Comparison of ENCODE assay signal across 1 cellular context in genomic region chr7:138158739-138159528, GRCh38.
A peak's percentile ranks its signal among the peaks of the same experiment; 100 is the strongest.
TF ChIP-seq lines count a peak whose summit lies in the region.

No MANE protein-coding gene starts in this region.

TF ChIP-seq in HepG2, 621 proteins besides CTCF, POLR2A, EP300 and RAD21 (continued from another document and continues in another):
- TF ChIP-seq FOXP4 (CRISPR knock-in tag; IDR thresholded peaks at IDR 0.05) (peak; percentile 82), FOXJ3 (CRISPR knock-in tag; IDR thresholded peaks at IDR 0.05; ENCODE audit: borderline replicate concordance) (peak; percentile 73; the same call in 1 of the 2 replicates), PRDM15 (CRISPR knock-in tag; IDR thresholded peaks at IDR 0.05) (no peak), ZKSCAN1 (IDR thresholded peaks at IDR 0.05; ENCODE audit: low read length) (no peak), CEBPG (CRISPR knock-in tag; IDR thresholded peaks at IDR 0.05) (peak; percentile 54), ZNF556 (CRISPR knock-in tag; IDR thresholded peaks at IDR 0.05; ENCODE audit: borderline replicate concordance) (peak; percentile 30; the same call in 1 of the 2 replicates), ATF2 (CRISPR knock-in tag; IDR thresholded peaks at IDR 0.05) (no peak), RCOR2 (CRISPR knock-in tag; IDR thresholded peaks at IDR 0.05) (peak; percentile 79; the same call in 1 of the 2 replicates), ATAD3A (CRISPR knock-in tag; IDR thresholded peaks at IDR 0.05) (no peak), ZNF17 (CRISPR knock-in tag; IDR thresholded peaks at IDR 0.05) (no peak), SRSF1 (optimal IDR thresholded peaks at IDR 0.05; ENCODE audit: low read depth, low read length) (no peak), ATF4 (CRISPR knock-in tag; IDR thresholded peaks at IDR 0.05) (no peak), RARA (CRISPR knock-in tag; IDR thresholded peaks at IDR 0.05) (peak; percentile 74), CREB3 (CRISPR knock-in tag; IDR thresholded peaks at IDR 0.05) (no peak), CBX5 (CRISPR knock-in tag; IDR thresholded peaks at IDR 0.05; ENCODE audit: borderline replicate concordance) (no peak), BCL6 (CRISPR knock-in tag; IDR thresholded peaks at IDR 0.05) (peak; percentile 71), HIC2 (CRISPR knock-in tag; IDR thresholded peaks at IDR 0.05; ENCODE audit: low read depth) (peak; percentile 35; the same call in 1 of the 2 replicates), ZNF7 (CRISPR knock-in tag; IDR thresholded peaks at IDR 0.05) (no peak), ZNF496 (CRISPR knock-in tag; IDR thresholded peaks at IDR 0.05; ENCODE audit: insufficient replicate concordance) (no peak), HOMEZ (CRISPR knock-in tag; IDR thresholded peaks at IDR 0.05; ENCODE audit: low read depth) (peak; percentile 92; the same call in 1 of the 2 replicates), SOX6 (IDR thresholded peaks at IDR 0.05) (no peak), SOX6 (CRISPR knock-in tag; IDR thresholded peaks at IDR 0.05) (peak; percentile 91), POGZ (CRISPR knock-in tag; IDR thresholded peaks at IDR 0.05) (peak; percentile 53), ZNF326 (CRISPR knock-in tag; IDR thresholded peaks at IDR 0.05; ENCODE audit: borderline replicate concordance) (no peak), ZNF775 (CRISPR knock-in tag; IDR thresholded peaks at IDR 0.05; ENCODE audit: borderline replicate concordance) (no peak), BORCS8-MEF2B (CRISPR knock-in tag; IDR thresholded peaks at IDR 0.05) (no peak), ELF3 (CRISPR knock-in tag; IDR thresholded peaks at IDR 0.05) (peak; percentile 72), ZBTB25 (CRISPR knock-in tag; IDR thresholded peaks at IDR 0.05) (0 out of 2 replicates have a peak, but pooled peaks have one; percentile 44), ZNF776 (CRISPR knock-in tag; IDR thresholded peaks at IDR 0.05) (no peak), ZFP36L1 (CRISPR knock-in tag; IDR thresholded peaks at IDR 0.05) (no peak), NFYB (CRISPR knock-in tag; IDR thresholded peaks at IDR 0.05) (no peak), MAFF (IDR thresholded peaks at IDR 0.05; ENCODE audit: low read depth, low read length) (peak; percentile 1; the same call in 1 of the 2 replicates), CENPX (CRISPR knock-in tag; IDR thresholded peaks at IDR 0.05) (no peak), RBFOX2 (IDR thresholded peaks at IDR 0.05; ENCODE audit: low read depth, low read length) (peak; percentile 67), CREBL2 (CRISPR knock-in tag; IDR thresholded peaks at IDR 0.05; ENCODE audit: borderline replicate concordance) (no peak), PTBP1 (IDR thresholded peaks at IDR 0.05; ENCODE audit: low read depth, low read length, poor library complexity, severe bottlenecking) (no peak), CENPT (CRISPR knock-in tag; IDR thresholded peaks at IDR 0.05; ENCODE audit: low read depth) (no peak), ARID5B (CRISPR knock-in tag; IDR thresholded peaks at IDR 0.05) (peak; percentile 90), TSC22D2 (CRISPR knock-in tag; IDR thresholded peaks at IDR 0.05; ENCODE audit: borderline replicate concordance) (no peak), ZNF740 (CRISPR knock-in tag; IDR thresholded peaks at IDR 0.05) (no peak), SNRNP70 (IDR thresholded peaks at IDR 0.05; ENCODE audit: low read depth, low read length) (no peak), IRX3 (CRISPR knock-in tag; IDR thresholded peaks at IDR 0.05; ENCODE audit: borderline replicate concordance, low read depth) (no peak), YEATS2 (CRISPR knock-in tag; IDR thresholded peaks at IDR 0.05; ENCODE audit: borderline replicate concordance) (no peak), HMG20A (CRISPR knock-in tag; IDR thresholded peaks at IDR 0.05; ENCODE audit: borderline replicate concordance) (peak; percentile 84; the same call in 1 of the 2 replicates), MAZ (IDR thresholded peaks at IDR 0.05; ENCODE audit: borderline replicate concordance, low read depth, low read length) (no peak), MAZ (CRISPR knock-in tag; IDR thresholded peaks at IDR 0.05; ENCODE audit: low read depth) (no peak), ZMYM3 (CRISPR knock-in tag; IDR thresholded peaks at IDR 0.05) (peak; percentile 47), ZNF333 (CRISPR knock-in tag; IDR thresholded peaks at IDR 0.05; ENCODE audit: borderline replicate concordance) (no peak), BHLHE40 (IDR thresholded peaks at IDR 0.05; ENCODE audit: low read length) (no peak)
